Comparison of ENCODE assay signal across 11 cellular contexts in genomic region chr1:117671781-117672501, GRCh38.
DNase-seq lines count a peak whose midpoint lies in the region; ATAC-seq and TF ChIP-seq lines count a peak whose summit lies in the region.
"Had no signal": no experiment of that assay in that cellular context is flagged by ENCODE, and none has a peak within 500 bp of the region (broad histone marks: within the 10 kb centered on the region; RNA-seq: fewer than 3 reads in every experiment).

No MANE protein-coding gene starts in this region.

- no peaks in the 10 kb centered on the region for H3K36me3 ChIP-seq in thyroid gland
- H3K36me3 ChIP-seq: BLaER1 had no signal

- no peak for ATAC-seq in HG03139 (IDR thresholded peaks at IDR 0.05; ENCODE audit: unreplicated experiment)
- ATAC-seq in GM18519 (IDR thresholded peaks at IDR 0.05; ENCODE audit: low FRiP score, unreplicated experiment): no peak
- ATAC-seq in HG03095 (IDR thresholded peaks at IDR 0.05; ENCODE audit: unreplicated experiment): no peak
- ATAC-seq: effector memory CD8-positive, alpha-beta T cell had no signal

- TF ChIP-seq POLR2A in thyroid gland (IDR thresholded peaks at IDR 0.05): no peak

- DNase-seq in NOMO-1 treated with DMSO at 0.1 percent for 48 hours (lab: John Stamatoyannopoulos, UW; ENCODE audit: unreplicated experiment) (peak; percentile 4), NOMO-1 (lab: John Stamatoyannopoulos, UW; ENCODE audit: unreplicated experiment in 2 of 2) (no peak), astrocyte of the cerebellum (ENCODE audit: low read depth) (no peak), kidney tubule cell (ENCODE audit: low spot score) (peak; percentile 8), thyroid gland (peak; percentile 59 to 64)
- DNase-seq: effector memory CD8-positive, alpha-beta T cell; stimulated activated CD4-positive, alpha-beta T cell treated with anti-CD3 and anti-CD28 coated beads, Interleukin-15, amount 100 ng/mL, for 24 hours had no signal

- no peak overlapping the region for H3K4me3 ChIP-seq in astrocyte of the cerebellum (ENCODE audit: low read depth, low read length)
- H3K4me3 ChIP-seq in thyroid gland (replicated peaks in 1 of 3): no peak overlapping the region
- H3K4me3 ChIP-seq: BLaER1 had no signal

- H3K27me3 ChIP-seq in thyroid gland: no peaks in the 10 kb centered on the region
- H3K27me3 ChIP-seq: BLaER1 had no signal

- H3K27ac ChIP-seq in thyroid gland: no peak overlapping the region
- H3K27ac ChIP-seq: BLaER1 had no signal

- peaks cover 0 to 7% of the 10 kb centered on the region in 2 donors for H3K4me1 ChIP-seq in thyroid gland

- intact Hi-C loops in thyroid gland (cut with DNase I): loop anchor here (10.0 kb wide), 1 partner anchor 127 kb away; no protein-coding TSS in a partner anchor

- H3K9me3 ChIP-seq in thyroid gland: no peaks in the 10 kb centered on the region
- H3K9me3 ChIP-seq: BLaER1 had no signal

- WGBS in thyroid gland, 2 donors: 55 to 57% methylated on average over 6 of the region's 6 CpGs

- in situ Hi-C loops in astrocyte of the cerebellum (cut with HindIII; ENCODE audit: low sequenced_read_pairs): no loop called here

- TF ChIP-seq CTCF in astrocyte of the cerebellum (IDR thresholded peaks at IDR 0.05; ENCODE audit: low read depth, low read length, missing control alignments) (peak; percentile 45), thyroid gland (IDR thresholded peaks at IDR 0.05) (peak in 4 of 6 experiments; percentile 35 to 53 (median 44))

Comparison
In these comparisons a context has a peak if more than half of its experiments do, and no peak if none do; other contexts are left out.
1. DNase-seq: peak in NOMO-1 treated with DMSO at 0.1 percent for 48 hours (single experiment), kidney tubule cell (single experiment) and thyroid gland (2 of 2); none in NOMO-1 (0 of 2) and astrocyte of the cerebellum (single experiment).